Comparison of ENCODE assay signal across 9 cellular contexts in genomic region chr2:70887550-70888229, GRCh38. TPM values are rescaled to one million over a fixed set of nuclear protein-coding genes. Genes with fewer than 3 reads are reported as not detected.
A peak's percentile ranks its signal among the peaks of the same experiment; 100 is the strongest.
DNase-seq lines count a peak whose midpoint lies in the region; ATAC-seq, FAIRE-seq and TF ChIP-seq lines count a peak whose summit lies in the region.
"Had no signal": no experiment of that assay in that cellular context is flagged by ENCODE, and none has a peak within 500 bp of the region (broad histone marks: within the 10 kb centered on the region; RNA-seq: fewer than 3 reads in every experiment).

No MANE protein-coding gene starts in this region.

- no peak overlapping the region for H3K27ac Mint-ChIP-seq in CD4-positive, CD25-positive, alpha-beta regulatory T cell
- H3K27ac Mint-ChIP-seq in activated naive CD8-positive, alpha-beta T cell: no peak overlapping the region

- no peaks in the 10 kb centered on the region for H3K9me1 ChIP-seq in IMR-90 (ENCODE audit: insufficient read depth, low read length)

- no TSS peak for BruUV-seq in IMR-90 (replicated peaks; lab: Mats Ljungman, UMichigan)

- no peaks in the 10 kb centered on the region for H3K9me3 ChIP-seq in CD4-positive, CD25-positive, alpha-beta regulatory T cell (ENCODE audit: control insufficient read depth in 2 of 2, low read length in 2 of 2)
- H3K9me3 ChIP-seq in IMR-90 (ENCODE audit: control insufficient read depth, insufficient read depth, low read length) (peaks cover 4% of the 10 kb centered on the region; the same call in 1 of the 2 replicates), kidney (ENCODE audit: control insufficient read depth in 1 of 2, low read length in 2 of 2) (peaks cover 0 to 3% of the 10 kb centered on the region in 2 donors)

- no peaks in the 10 kb centered on the region for H3K36me3 Mint-ChIP-seq in CD4-positive, CD25-positive, alpha-beta regulatory T cell
- no peaks in the 10 kb centered on the region for H3K36me3 Mint-ChIP-seq in activated naive CD8-positive, alpha-beta T cell

- H3K18ac ChIP-seq in IMR-90 (ENCODE audit: low read depth, low read length): no peak overlapping the region

- CTCF ChIA-PET in IMR-90 (lab: Yijun Ruan, JAX): no interaction called here

- peaks cover 0 to 6% (median 0%) of the 10 kb centered on the region in 7 donors for H3K9me3 Mint-ChIP-seq in CD4-positive, CD25-positive, alpha-beta regulatory T cell
- no peaks in the 10 kb centered on the region for H3K9me3 Mint-ChIP-seq in activated naive CD8-positive, alpha-beta T cell (ENCODE audit: low read depth)

- no peak for ATAC-seq in CD4-positive, CD25-positive, alpha-beta regulatory T cell (ENCODE audit: low read depth in 2 of 2)
- ATAC-seq in IMR-90 (ENCODE audit: low read depth) (no peak; the same call in 1 of the 2 replicates), HG02981 (IDR thresholded peaks at IDR 0.05; ENCODE audit: unreplicated experiment) (no peak)

- peaks cover 24% of the 10 kb centered on the region for H3K4me1 ChIP-seq in CD4-positive, CD25-positive, alpha-beta regulatory T cell (ENCODE audit: control insufficient read depth, insufficient read depth, low read length, poor library complexity, severe bottlenecking)
- H3K4me1 ChIP-seq in IMR-90 (ENCODE audit: control insufficient read depth, insufficient read depth, low read length) (peaks cover 1% of the 10 kb centered on the region), kidney (ENCODE audit: control insufficient read depth in 1 of 2, insufficient read depth in 1 of 2, low read depth in 1 of 2, low read length in 2 of 2) (peaks cover 3 to 16% of the 10 kb centered on the region in 2 donors)

- no peak overlapping the region for H3K4ac ChIP-seq in IMR-90 (ENCODE audit: low read depth, low read length)

- intact Hi-C loops in IMR-90 (cut with micrococcal nuclease) (no loop called here), kidney (cut with DNase I) (no loop called here)

- no peak overlapping the region for H3K56ac ChIP-seq in IMR-90 (ENCODE audit: extremely low read depth, insufficient read depth, low read length)

- no peaks in the 10 kb centered on the region for H3K79me1 ChIP-seq in IMR-90 (ENCODE audit: low read depth in 1 of 2, low read length in 2 of 2)

- TF ChIP-seq CTCF in IMR-90 (conservative IDR thresholded peaks at IDR 0.05; ENCODE audit: low read depth, low read length): no peak
- TF ChIP-seq CTCF in kidney (IDR thresholded peaks at IDR 0.05; ENCODE audit: borderline replicate concordance, extremely low read depth, insufficient read depth): no peak

- peak overlapping the region; percentile 39 for H2AK9ac ChIP-seq in IMR-90 (replicated peaks; ENCODE audit: low read depth, low read length, poor library complexity)

- H3K27ac ChIP-seq in CD4-positive, CD25-positive, alpha-beta regulatory T cell (ENCODE audit: insufficient read depth, low read length, poor library complexity, severe bottlenecking): no peak overlapping the region
- H3K27ac ChIP-seq in IMR-90 (ENCODE audit: insufficient read depth, low read length) (no peak overlapping the region), kidney (ENCODE audit: low read depth in 2 of 2, low read length in 2 of 2) (no peak overlapping the region)

- H3K27me3 Mint-ChIP-seq in CD4-positive, CD25-positive, alpha-beta regulatory T cell: peaks cover 75% of the 10 kb centered on the region
- H3K27me3 Mint-ChIP-seq in activated naive CD8-positive, alpha-beta T cell: peaks cover 59% of the 10 kb centered on the region

- H3K23ac ChIP-seq in IMR-90 (ENCODE audit: low read depth, low read length): no peak overlapping the region

- H3K4me2 ChIP-seq in IMR-90 (ENCODE audit: low read depth, low read length): peak overlapping the region; percentile 77

- H3K4me1 Mint-ChIP-seq in CD4-positive, CD25-positive, alpha-beta regulatory T cell: peaks cover 7 to 25% (median 14%) of the 10 kb centered on the region in 4 donors
- peaks cover 25% of the 10 kb centered on the region for H3K4me1 Mint-ChIP-seq in activated naive CD8-positive, alpha-beta T cell (ENCODE audit: low read depth)

- no peak overlapping the region for H3K9ac ChIP-seq in IMR-90 (ENCODE audit: low read depth, low read length)
- no peak overlapping the region for H3K9ac ChIP-seq in kidney (ENCODE audit: low read length in 2 of 2)

- H2BK15ac ChIP-seq in IMR-90 (ENCODE audit: low read depth, low read length): no peak overlapping the region

- WGBS in IMR-90 (ENCODE audit: extremely low coverage in 2 of 2, insufficient read length in 1 of 2), 2 experiments: 5% methylated on average over 8 of the region's 56 CpGs; no CpG with 5 or more reads in 1 of the 2 experiments

- no peak overlapping the region for H3K4me3 ChIP-seq in CD4-positive, CD25-positive, alpha-beta regulatory T cell (ENCODE audit: low read depth, low read length)
- peak overlapping the region; percentile 33 for H3K4me3 ChIP-seq in IMR-90 (ENCODE audit: insufficient read depth, low read depth, low read length)
- peak overlapping the region in 1 of 2 donors; percentile 23 for H3K4me3 ChIP-seq in kidney (ENCODE audit: low read length in 2 of 2)

- H2AFZ ChIP-seq in IMR-90 (replicated peaks; ENCODE audit: low read length, poor library complexity): peak overlapping the region; percentile 78

- dilution Hi-C loops in IMR-90 (cut with HindIII; ENCODE audit: low sequenced_read_pairs, unreplicated experiment): no loop called here

- peaks cover 54% of the 10 kb centered on the region for H3K27me3 ChIP-seq in CD4-positive, CD25-positive, alpha-beta regulatory T cell (ENCODE audit: control insufficient read depth, insufficient read depth, low read length)
- peaks cover 79% of the 10 kb centered on the region for H3K27me3 ChIP-seq in IMR-90 (ENCODE audit: control insufficient read depth, insufficient read depth, low read length)

- POLR2A ChIA-PET in IMR-90 (lab: Charles Lee; ENCODE audit: unreplicated experiment): no interaction called here

- H3K4me3 Mint-ChIP-seq in CD4-positive, CD25-positive, alpha-beta regulatory T cell: peak overlapping the region; percentile 58 to 72 (median 68)
- peak overlapping the region; percentile 77 for H3K4me3 Mint-ChIP-seq in activated naive CD8-positive, alpha-beta T cell

- no peak overlapping the region for H4K5ac ChIP-seq in IMR-90 (ENCODE audit: low read depth, low read length)

- no peak overlapping the region for H2BK20ac ChIP-seq in IMR-90 (ENCODE audit: low read depth, low read length)

- TF ChIP-seq POLR2A in IMR-90 (IDR thresholded peaks at IDR 0.05; ENCODE audit: low read depth, low read length): no peak

- no peak for DNase-seq in CD4-positive, CD25-positive, alpha-beta regulatory T cell
- DNase-seq in IMR-90: no peak
- peak; percentile 83 for DNase-seq in kidney
- peak in 2 of 3 experiments; percentile 27 to 61 for DNase-seq in stimulated activated CD4-positive, alpha-beta T cell treated with anti-CD3 and anti-CD28 coated beads, TNF-alpha, amount 100 ng/mL, for 24 hours (ENCODE audit: low read depth in 3 of 3)
- DNase-seq in ureter (ENCODE audit: low spot score): no peak
- no peak for DNase-seq in NAMALWA (ENCODE audit: low spot score)

- no peak overlapping the region for H2AK5ac ChIP-seq in IMR-90 (ENCODE audit: low read depth, low read length)

- in situ Hi-C loops in IMR-90 (cut with MboI; ENCODE audit: low sequenced_read_pairs): no loop called here

- no peak overlapping the region for H2BK120ac ChIP-seq in IMR-90 (ENCODE audit: low read depth, low read length)

- no peaks in the 10 kb centered on the region for H3K36me3 ChIP-seq in CD4-positive, CD25-positive, alpha-beta regulatory T cell (ENCODE audit: control insufficient read depth, insufficient read depth, low read length)
- H3K36me3 ChIP-seq in IMR-90 (ENCODE audit: control insufficient read depth, insufficient read depth, low read length) (no peaks in the 10 kb centered on the region), kidney (ENCODE audit: control insufficient read depth in 1 of 2, insufficient read depth in 2 of 2, low read length in 2 of 2) (no peaks in the 10 kb centered on the region)

- no peaks in the 10 kb centered on the region for H4K20me1 ChIP-seq in IMR-90 (ENCODE audit: insufficient read depth, low read length)

- FAIRE-seq in kidney (lab: Jason Lieb, UNC): no peak

- TF ChIP-seq RAD21 in IMR-90 (IDR thresholded peaks at IDR 0.05; ENCODE audit: low read length): no peak

- H2BK5ac ChIP-seq in IMR-90 (ENCODE audit: low read depth, low read length, poor library complexity, severe bottlenecking): no peak overlapping the region

- no peak overlapping the region for H4K91ac ChIP-seq in IMR-90 (ENCODE audit: insufficient read depth, low read depth, low read length)

- H4K8ac ChIP-seq in IMR-90 (ENCODE audit: low read depth in 2 of 2, low read length in 2 of 2): no peak overlapping the region

- H3K14ac ChIP-seq in IMR-90 (replicated peaks; ENCODE audit: low read depth, low read length): no peak overlapping the region

TF ChIP-seq in IMR-90, 13 proteins besides CTCF, POLR2A, EP300 and RAD21 (continues in another document):
- no peak for TF ChIP-seq MAZ (IDR thresholded peaks at IDR 0.05; ENCODE audit: borderline replicate concordance, low read depth, low read length)

RNA-seq across cellular contexts. Expression of gene VAX2, which starts 12.7 kb away (rescaled TPM):
- not detected for total RNA-seq in CD4-positive, CD25-positive, alpha-beta regulatory T cell
- polyA plus RNA-seq in CD4-positive, CD25-positive, alpha-beta regulatory T cell: not detected
- total RNA-seq in IMR-90 (2012; rRNA removed): 0.36 and 0.56 TPM in 2 replicates
- 1.5 and 2.4 TPM in 2 replicates for polyA plus RNA-seq in IMR-90 (2012; rRNA removed)
- 3.2 and 3.5 TPM in 2 replicates for polyA plus RNA-seq in IMR-90 (2012; cell fraction: cytosol; rRNA removed)
- polyA plus RNA-seq in IMR-90 (2012; cell fraction: nucleus; rRNA removed; ENCODE audit: low replicate concordance): 6.0 and 12.7 TPM in 2 replicates
- total RNA-seq in kidney: 2.6 TPM
- polyA plus RNA-seq in kidney (ENCODE audit: insufficient read depth, low read depth, low replicate concordance): 0.71 TPM
- 0.44 TPM for total RNA-seq in ureter
- total RNA-seq: dermis microvascular lymphatic vessel endothelial cell had no signal

RNA-seq across cellular contexts. Expression of gene ATP6V1B1, which starts 48.0 kb away (rescaled TPM):
- not detected for total RNA-seq in CD4-positive, CD25-positive, alpha-beta regulatory T cell
- polyA plus RNA-seq in CD4-positive, CD25-positive, alpha-beta regulatory T cell: not detected
- total RNA-seq in IMR-90 (2012; rRNA removed) (0.28 TPM in 1 of 2 replicates, not detected in the other), kidney (37.9 TPM), ureter (2.4 TPM)
- polyA plus RNA-seq in IMR-90 (2012; rRNA removed) (1.3 and 1.4 TPM in 2 replicates), kidney (ENCODE audit: insufficient read depth, low read depth, low replicate concordance) (400 TPM)
- 0.51 TPM in 1 of 2 replicates, not detected in the other for polyA plus RNA-seq in IMR-90 (2012; cell fraction: cytosol; rRNA removed)
- 17.8 and 20.6 TPM in 2 replicates for polyA plus RNA-seq in IMR-90 (2012; cell fraction: nucleus; rRNA removed; ENCODE audit: low replicate concordance)
- total RNA-seq: dermis microvascular lymphatic vessel endothelial cell had no signal

RNA-seq across cellular contexts. Expression of gene CD207, which starts 52.1 kb away (rescaled TPM):
- total RNA-seq in CD4-positive, CD25-positive, alpha-beta regulatory T cell: not detected
- not detected for polyA plus RNA-seq in CD4-positive, CD25-positive, alpha-beta regulatory T cell
- total RNA-seq in IMR-90 (2012; rRNA removed): not detected in 2 replicates
- polyA plus RNA-seq in IMR-90 (2012; rRNA removed): not detected in 2 replicates
- not detected in 2 replicates for polyA plus RNA-seq in IMR-90 (2012; cell fraction: cytosol; rRNA removed)
- not detected in 2 replicates for polyA plus RNA-seq in IMR-90 (2012; cell fraction: nucleus; rRNA removed; ENCODE audit: low replicate concordance)
- total RNA-seq in kidney: 0.66 TPM
- polyA plus RNA-seq in kidney (ENCODE audit: insufficient read depth, low read depth, low replicate concordance): not detected
- 1.3 TPM for total RNA-seq in ureter

Comparison
In these comparisons a context has a peak if more than half of its experiments do, and no peak if none do; other contexts are left out.
1. DNase-seq: peak in kidney (single experiment) and stimulated activated CD4-positive, alpha-beta T cell treated with anti-CD3 and anti-CD28 coated beads, TNF-alpha, amount 100 ng/mL, for 24 hours (2 of 3); none in CD4-positive, CD25-positive, alpha-beta regulatory T cell (0 of 3), IMR-90 (single experiment), ureter (single experiment) and NAMALWA (single experiment).
2. RNA of gene ATP6V1B1, which starts 48.0 kb away (total RNA-seq): 37.9 TPM in kidney (single experiment); 2.4 TPM in ureter (single experiment), not detected in CD4-positive, CD25-positive, alpha-beta regulatory T cell (single experiment) and 0.28 TPM in IMR-90; every median in the first group is over 10 times any median in the second.